ENCODE assay signal across 1 cellular context in the genomic region with DNA sequence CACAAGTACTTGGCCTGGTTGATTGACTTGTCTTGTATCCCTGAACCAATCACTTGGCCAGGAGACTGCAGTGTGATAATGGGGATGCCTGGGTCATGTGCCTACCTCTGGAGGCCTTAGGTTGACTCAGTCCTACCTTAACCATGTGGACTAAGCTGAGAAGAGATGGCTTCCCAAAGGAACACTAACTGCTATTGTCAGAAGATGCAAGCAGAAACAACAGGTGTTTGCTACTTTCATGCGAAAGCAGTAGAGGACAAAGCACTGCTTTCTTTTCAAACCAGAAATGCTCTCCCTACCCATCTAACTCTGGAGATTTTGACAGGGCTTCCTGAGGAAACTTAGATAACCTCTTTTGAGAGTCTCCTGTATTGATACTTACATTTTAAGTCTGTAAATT.
TF ChIP-seq lines count a peak whose summit lies in the region.

No MANE protein-coding gene starts in this region.

TF ChIP-seq in WTC11, 78 proteins besides CTCF, POLR2A, EP300 and RAD21:
- no peak for TF ChIP-seq EMX1 (CRISPR knock-in tag; IDR thresholded peaks at IDR 0.05)
- no peak for TF ChIP-seq ZNF232 (CRISPR knock-in tag; IDR thresholded peaks at IDR 0.05)
- TF ChIP-seq, protein P1, sequence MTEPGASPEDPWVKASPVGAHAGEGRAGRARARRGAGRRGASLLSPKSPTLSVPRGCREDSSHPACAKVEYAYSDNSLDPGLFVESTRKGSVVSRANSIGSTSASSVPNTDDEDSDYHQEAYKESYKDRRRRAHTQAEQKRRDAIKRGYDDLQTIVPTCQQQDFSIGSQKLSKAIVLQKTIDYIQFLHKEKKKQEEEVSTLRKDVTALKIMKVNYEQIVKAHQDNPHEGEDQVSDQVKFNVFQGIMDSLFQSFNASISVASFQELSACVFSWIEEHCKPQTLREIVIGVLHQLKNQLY (CRISPR knock-in tag; IDR thresholded peaks at IDR 0.05), result no peak
- TF ChIP-seq, protein P2, sequence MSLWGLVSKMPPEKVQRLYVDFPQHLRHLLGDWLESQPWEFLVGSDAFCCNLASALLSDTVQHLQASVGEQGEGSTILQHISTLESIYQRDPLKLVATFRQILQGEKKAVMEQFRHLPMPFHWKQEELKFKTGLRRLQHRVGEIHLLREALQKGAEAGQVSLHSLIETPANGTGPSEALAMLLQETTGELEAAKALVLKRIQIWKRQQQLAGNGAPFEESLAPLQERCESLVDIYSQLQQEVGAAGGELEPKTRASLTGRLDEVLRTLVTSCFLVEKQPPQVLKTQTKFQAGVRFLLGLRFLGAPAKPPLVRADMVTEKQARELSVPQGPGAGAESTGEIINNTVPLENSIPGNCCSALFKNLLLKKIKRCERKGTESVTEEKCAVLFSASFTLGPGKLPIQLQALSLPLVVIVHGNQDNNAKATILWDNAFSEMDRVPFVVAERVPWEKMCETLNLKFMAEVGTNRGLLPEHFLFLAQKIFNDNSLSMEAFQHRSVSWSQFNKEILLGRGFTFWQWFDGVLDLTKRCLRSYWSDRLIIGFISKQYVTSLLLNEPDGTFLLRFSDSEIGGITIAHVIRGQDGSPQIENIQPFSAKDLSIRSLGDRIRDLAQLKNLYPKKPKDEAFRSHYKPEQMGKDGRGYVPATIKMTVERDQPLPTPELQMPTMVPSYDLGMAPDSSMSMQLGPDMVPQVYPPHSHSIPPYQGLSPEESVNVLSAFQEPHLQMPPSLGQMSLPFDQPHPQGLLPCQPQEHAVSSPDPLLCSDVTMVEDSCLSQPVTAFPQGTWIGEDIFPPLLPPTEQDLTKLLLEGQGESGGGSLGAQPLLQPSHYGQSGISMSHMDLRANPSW (CRISPR knock-in tag; conservative IDR thresholded peaks at IDR 0.05; ENCODE audit: low read depth), result no peak
- no peak for TF ChIP-seq RORB (CRISPR knock-in tag; IDR thresholded peaks at IDR 0.05)
- TF ChIP-seq FOXP1 (CRISPR knock-in tag; IDR thresholded peaks at IDR 0.05; ENCODE audit: borderline replicate concordance), result no peak
